In the genomic region with DNA sequence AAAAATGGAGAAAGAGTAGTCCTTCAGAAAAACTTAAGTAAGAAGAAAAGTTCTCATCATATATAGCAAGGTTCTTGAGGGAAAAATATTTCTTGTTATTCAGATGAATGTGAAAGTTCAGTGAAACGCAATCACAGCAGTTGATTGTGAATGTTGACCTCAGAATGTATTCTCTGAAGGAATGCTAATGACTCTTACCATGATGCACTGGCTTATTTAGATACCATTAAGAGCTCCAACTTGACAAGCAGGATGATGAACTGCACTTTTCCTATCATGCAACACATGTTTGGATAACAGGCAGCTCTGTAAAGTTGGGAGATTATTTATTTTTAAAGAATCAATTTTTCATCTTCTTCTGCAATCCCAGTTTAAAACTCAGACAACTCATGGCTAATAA, we compare ENCODE assay signal across 21 cellular contexts.
DNase-seq lines count a peak whose midpoint lies in the region; ATAC-seq, FAIRE-seq and TF ChIP-seq lines count a peak whose summit lies in the region.
"Had no signal": no experiment of that assay in that cellular context is flagged by ENCODE, and none has a peak within 500 bp of the region (broad histone marks: within the 10 kb centered on the region; RNA-seq: fewer than 3 reads in every experiment).

No MANE protein-coding gene starts in this region.

- no peak for DNase-seq in Right ventricle myocardium superior
- DNase-seq in cardiac septum (ENCODE audit: low spot score) = no peak
- DNase-seq in foreskin fibroblast = peak; percentile 39 to 64
- DNase-seq in omental fat pad (ENCODE audit: low spot score) = no peak
- no peak for DNase-seq in SKM-1 (lab: John Stamatoyannopoulos, UW; ENCODE audit: unreplicated experiment)
- DNase-seq in SIG-M5 (lab: John Stamatoyannopoulos, UW) = no peak
- DNase-seq in kidney = no peak
- DNase-seq in T-helper 9 cell = no peak
- DNase-seq: Caco-2, H9, left lung, mucosa of descending colon, NCI-H1436 treated with DMSO at 0.1 percent for 48 hours, NCI-H82, PC-9, right lobe of liver, thyroid gland had no signal

- intact Hi-C loops in Right ventricle myocardium superior (cut with DNase I) = no loop called here
- intact Hi-C loops in cardiac septum (cut with DNase I) = no loop called here
- intact Hi-C loops in kidney (cut with DNase I) = no loop called here

- TF ChIP-seq CTCF in foreskin fibroblast (IDR thresholded peaks at IDR 0.05; ENCODE audit: low read depth, low read length) = no peak
- no peak for TF ChIP-seq CTCF in omental fat pad (IDR thresholded peaks at IDR 0.05)
- no peak for TF ChIP-seq CTCF in kidney (IDR thresholded peaks at IDR 0.05; ENCODE audit: borderline replicate concordance, extremely low read depth, insufficient read depth)

- ATAC-seq in Right ventricle myocardium superior (ENCODE audit: poor library complexity) (peak; percentile 55), omental fat pad (ENCODE audit: low FRiP score) (peak; percentile 49)
- ATAC-seq: activated naive CD4-positive, alpha-beta T cell treated with anti-CD3 and anti-CD28 coated beads, Interleukin-2, amount 50 U/mL, for 72 hours; left lung; mucosa of descending colon; right lobe of liver; stimulated activated memory B cell treated with anti-CD40 and anti-IgM and Interleukin-4, amounts not matched to agents 10 μg/mL and 1 μg/mL and 100 μg/mL, for 72 hours had no signal

- no peaks in the 10 kb centered on the region for H3K4me1 ChIP-seq in kidney (ENCODE audit: control insufficient read depth in 1 of 2, insufficient read depth in 1 of 2, low read depth in 1 of 2, low read length in 2 of 2)

- H3K4me3 ChIP-seq in foreskin fibroblast (ENCODE audit: low read depth in 1 of 2, low read length in 2 of 2) = no peak overlapping the region
- no peak overlapping the region for H3K4me3 ChIP-seq in kidney (ENCODE audit: low read length in 2 of 2)
- H3K4me3 ChIP-seq: left lung, mucosa of descending colon, PC-9, right lobe of liver, SK-N-MC, thyroid gland had no signal

- H3K36me3 ChIP-seq in kidney (ENCODE audit: control insufficient read depth in 1 of 2, insufficient read depth in 2 of 2, low read length in 2 of 2) = no peaks in the 10 kb centered on the region
- H3K36me3 ChIP-seq: left lung, right lobe of liver, thyroid gland had no signal

- no peaks in the 10 kb centered on the region for H3K9me3 ChIP-seq in kidney (ENCODE audit: control insufficient read depth in 1 of 2, low read length in 2 of 2)
- H3K9me3 ChIP-seq: Caco-2, left lung, mucosa of descending colon, right lobe of liver, thyroid gland had no signal

- no peak overlapping the region for H3K9ac ChIP-seq in kidney (ENCODE audit: low read length in 2 of 2)

- FAIRE-seq in kidney (lab: Jason Lieb, UNC) = no peak
- FAIRE-seq: frontal cortex had no signal

- no peak overlapping the region for H3K27ac ChIP-seq in kidney (ENCODE audit: low read depth in 2 of 2, low read length in 2 of 2)
- H3K27ac ChIP-seq: left lung, PC-9, right lobe of liver, SK-N-MC, thyroid gland had no signal

Comparison
In these comparisons a context has a peak if more than half of its experiments do, and no peak if none do; other contexts are left out.
1. DNase-seq: peak in foreskin fibroblast (2 of 2); none in Right ventricle myocardium superior (single experiment), cardiac septum (single experiment), omental fat pad (single experiment), SKM-1 (single experiment), SIG-M5 (single experiment), kidney (single experiment) and T-helper 9 cell (single experiment).